Comparison of ENCODE assay signal across 1 cellular context in genomic region chr19:57613941-57614743, GRCh38.
TF ChIP-seq lines count a peak whose summit lies in the region.

ZNF134 (plus strand) TSS chr19:57614242; CDS start chr19:57619469, 5,227 bp downstream.

TF ChIP-seq in HepG2, 621 proteins besides CTCF, POLR2A, EP300 and RAD21 (continued from another document and continues in another):
- TF ChIP-seq PRDM15 (CRISPR knock-in tag; IDR thresholded peaks at IDR 0.05), result 0 out of 2 replicates have a peak, but pooled peaks have one; percentile 29
- 0 out of 2 replicates have a peak, but pooled peaks have one; percentile 28 for TF ChIP-seq ZNF703 (CRISPR knock-in tag; IDR thresholded peaks at IDR 0.05; ENCODE audit: borderline replicate concordance)
- TF ChIP-seq HOXD1 (CRISPR knock-in tag; IDR thresholded peaks at IDR 0.05), result 0 out of 2 replicates have a peak, but pooled peaks have one; percentile 39
- no peak for TF ChIP-seq ZNF839 (CRISPR knock-in tag; IDR thresholded peaks at IDR 0.05; ENCODE audit: borderline replicate concordance)
- no peak for TF ChIP-seq ZNF318 (CRISPR knock-in tag; IDR thresholded peaks at IDR 0.05)
- peak; percentile 90; the same call in 1 of the 2 replicates for TF ChIP-seq ZNF138 (CRISPR knock-in tag; IDR thresholded peaks at IDR 0.05; ENCODE audit: low read depth)
- no peak; the same call in 1 of the 2 replicates for TF ChIP-seq ZNF670 (CRISPR knock-in tag; IDR thresholded peaks at IDR 0.05; ENCODE audit: borderline replicate concordance)
- TF ChIP-seq IRF2 (CRISPR knock-in tag; IDR thresholded peaks at IDR 0.05), result peak; percentile 95
- TF ChIP-seq, protein P1, sequence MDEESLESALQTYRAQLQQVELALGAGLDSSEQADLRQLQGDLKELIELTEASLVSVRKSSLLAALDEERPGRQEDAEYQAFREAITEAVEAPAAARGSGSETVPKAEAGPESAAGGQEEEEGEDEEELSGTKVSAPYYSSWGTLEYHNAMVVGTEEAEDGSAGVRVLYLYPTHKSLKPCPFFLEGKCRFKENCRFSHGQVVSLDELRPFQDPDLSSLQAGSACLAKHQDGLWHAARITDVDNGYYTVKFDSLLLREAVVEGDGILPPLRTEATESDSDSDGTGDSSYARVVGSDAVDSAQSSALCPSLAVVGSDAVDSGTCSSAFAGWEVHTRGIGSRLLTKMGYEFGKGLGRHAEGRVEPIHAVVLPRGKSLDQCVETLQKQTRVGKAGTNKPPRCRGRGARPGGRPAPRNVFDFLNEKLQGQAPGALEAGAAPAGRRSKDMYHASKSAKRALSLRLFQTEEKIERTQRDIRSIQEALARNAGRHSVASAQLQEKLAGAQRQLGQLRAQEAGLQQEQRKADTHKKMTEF (CRISPR knock-in tag; IDR thresholded peaks at IDR 0.05), result peak; percentile 73; the same call in 1 of the 2 replicates
- no peak for TF ChIP-seq GATA4 (IDR thresholded peaks at IDR 0.05; ENCODE audit: borderline replicate concordance, low read depth)
- TF ChIP-seq GMEB2 (CRISPR knock-in tag; IDR thresholded peaks at IDR 0.05; ENCODE audit: low read depth), result peak; percentile 72; the same call in 1 of the 2 replicates
- TF ChIP-seq, protein P2, sequence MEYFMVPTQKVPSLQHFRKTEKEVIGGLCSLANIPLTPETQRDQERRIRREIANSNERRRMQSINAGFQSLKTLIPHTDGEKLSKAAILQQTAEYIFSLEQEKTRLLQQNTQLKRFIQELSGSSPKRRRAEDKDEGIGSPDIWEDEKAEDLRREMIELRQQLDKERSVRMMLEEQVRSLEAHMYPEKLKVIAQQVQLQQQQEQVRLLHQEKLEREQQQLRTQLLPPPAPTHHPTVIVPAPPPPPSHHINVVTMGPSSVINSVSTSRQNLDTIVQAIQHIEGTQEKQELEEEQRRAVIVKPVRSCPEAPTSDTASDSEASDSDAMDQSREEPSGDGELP (IDR thresholded peaks at IDR 0.05; ENCODE audit: borderline replicate concordance, low read depth), result 0 out of 2 replicates have a peak, but pooled peaks have one; percentile 20
- TF ChIP-seq NFYC (CRISPR knock-in tag; IDR thresholded peaks at IDR 0.05), result peak; percentile 69
- TF ChIP-seq GATAD1 (CRISPR knock-in tag; IDR thresholded peaks at IDR 0.05), result peak; percentile 84
- TF ChIP-seq PAXIP1 (CRISPR knock-in tag; conservative IDR thresholded peaks at IDR 0.05), result 0 out of 2 replicates have a peak, but pooled peaks have one; percentile 25
- TF ChIP-seq ZNF850 (CRISPR knock-in tag; conservative IDR thresholded peaks at IDR 0.05), result 0 out of 2 replicates have a peak, but pooled peaks have one; percentile 54
- TF ChIP-seq, protein P3, sequence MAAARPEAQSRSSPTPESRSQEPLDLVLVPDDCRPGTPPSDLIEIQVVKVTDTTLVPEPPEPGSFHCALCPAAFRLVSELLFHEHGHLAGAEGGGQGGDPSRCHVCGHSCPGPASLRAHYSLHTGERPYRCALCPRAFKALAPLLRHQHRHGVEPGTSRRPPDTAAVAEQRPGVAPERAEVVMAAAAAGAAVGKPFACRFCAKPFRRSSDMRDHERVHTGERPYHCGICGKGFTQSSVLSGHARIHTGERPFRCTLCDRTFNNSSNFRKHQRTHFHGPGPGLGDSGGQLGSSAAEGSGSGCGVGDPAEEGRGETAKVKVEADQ (CRISPR knock-in tag; IDR thresholded peaks at IDR 0.05; ENCODE audit: borderline replicate concordance), result peak; percentile 74
- TF ChIP-seq KLF12 (CRISPR knock-in tag; IDR thresholded peaks at IDR 0.05; ENCODE audit: borderline replicate concordance), result 0 out of 2 replicates have a peak, but pooled peaks have one; percentile 84
- TF ChIP-seq ZBTB4 (CRISPR knock-in tag; IDR thresholded peaks at IDR 0.05; ENCODE audit: borderline replicate concordance), result peak; percentile 37; the same call in 1 of the 2 replicates
- peak; percentile 40; the same call in 1 of the 2 replicates for TF ChIP-seq SIN3B (IDR thresholded peaks at IDR 0.05; ENCODE audit: low read length)
- TF ChIP-seq ZNF256 (CRISPR knock-in tag; conservative IDR thresholded peaks at IDR 0.05), result peak; percentile 62
- TF ChIP-seq, protein P4, sequence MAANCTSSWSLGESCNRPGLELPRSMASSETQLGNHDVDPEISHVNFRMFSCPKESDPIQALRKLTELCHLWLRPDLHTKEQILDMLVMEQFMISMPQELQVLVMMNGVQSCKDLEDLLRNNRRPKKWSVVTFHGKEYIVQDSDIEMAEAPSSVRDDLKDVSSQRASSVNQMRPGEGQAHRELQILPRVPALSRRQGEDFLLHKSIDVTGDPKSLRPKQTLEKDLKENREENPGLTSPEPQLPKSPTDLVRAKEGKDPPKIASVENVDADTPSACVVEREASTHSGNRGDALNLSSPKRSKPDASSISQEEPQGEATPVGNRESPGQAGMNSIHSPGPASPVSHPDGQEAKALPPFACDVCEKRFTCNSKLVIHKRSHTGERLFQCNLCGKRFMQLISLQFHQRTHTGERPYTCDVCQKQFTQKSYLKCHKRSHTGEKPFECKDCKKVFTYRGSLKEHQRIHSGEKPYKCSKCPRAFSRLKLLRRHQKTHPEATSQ (CRISPR knock-in tag; IDR thresholded peaks at IDR 0.05; ENCODE audit: borderline replicate concordance), result 0 out of 2 replicates have a peak, but pooled peaks have one; percentile 28
- TF ChIP-seq ZFX (CRISPR knock-in tag; IDR thresholded peaks at IDR 0.05; ENCODE audit: low read depth), result peak; percentile 70
